Comparison of ENCODE assay signal across 10 cellular contexts in the genomic region with DNA sequence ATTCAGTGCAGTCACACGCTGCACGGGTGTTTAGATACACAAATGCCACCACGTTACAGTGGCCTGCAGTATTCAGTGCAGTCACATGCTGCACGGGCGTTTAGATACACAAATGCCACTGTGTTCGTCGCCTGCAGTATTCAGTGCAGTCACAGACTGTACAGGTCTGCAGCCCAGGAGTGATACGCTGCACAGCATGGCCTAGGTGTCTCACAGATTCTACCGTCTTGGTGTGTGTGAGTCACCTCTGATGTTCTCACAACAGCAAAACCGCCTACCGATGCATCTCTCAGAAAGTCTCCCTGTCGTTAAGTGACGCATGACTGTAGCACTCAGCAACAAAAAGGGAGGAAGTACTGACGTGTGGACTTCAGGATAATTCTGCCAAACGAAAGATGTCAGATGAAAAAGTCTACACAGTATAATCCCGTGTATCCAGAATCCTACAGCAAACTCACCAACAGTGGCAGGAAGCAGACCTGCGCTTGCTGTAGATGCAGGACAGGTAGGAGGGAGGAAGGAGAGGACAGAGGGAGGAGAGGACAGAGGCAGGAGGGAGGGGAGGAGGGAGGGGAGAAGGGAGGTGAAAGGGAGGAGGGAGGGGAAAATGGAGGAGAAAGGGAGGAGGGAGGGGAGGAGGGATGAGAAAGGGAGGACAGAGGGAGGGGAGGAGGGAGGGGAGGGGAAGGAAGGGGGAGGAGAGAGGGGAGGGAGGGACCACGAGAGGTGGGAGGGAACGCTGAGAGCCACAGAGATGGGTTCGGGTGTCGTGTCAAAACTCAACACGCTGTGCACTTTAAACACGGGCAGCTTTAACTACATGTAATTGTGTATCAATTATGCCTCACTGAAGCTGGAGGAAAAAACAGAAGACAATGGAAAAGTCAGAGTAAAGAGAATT. TPM values are rescaled to one million over a fixed set of nuclear protein-coding genes. Genes with fewer than 3 reads are reported as not detected.
DNase-seq lines count a peak whose midpoint lies in the region; ATAC-seq and TF ChIP-seq lines count a peak whose summit lies in the region.
"Had no signal": no experiment of that assay in that cellular context is flagged by ENCODE, and none has a peak within 500 bp of the region (broad histone marks: within the 10 kb centered on the region; RNA-seq: fewer than 3 reads in every experiment).

No MANE protein-coding gene starts in this region.

- intact Hi-C loops in activated CD4-positive, alpha-beta T cell treated with anti-CD3 and anti-CD28 coated beads, Interleukin-2, amount 10 ng/mL, durations not matched to agents 24 days and 14 days (cut with micrococcal nuclease): no loop called here

- no peak for ATAC-seq in GM19023 (IDR thresholded peaks at IDR 0.05; ENCODE audit: unreplicated experiment)
- no peak for ATAC-seq in HG03460 (IDR thresholded peaks at IDR 0.05; ENCODE audit: unreplicated experiment)

- H3K27me3 Mint-ChIP-seq in activated CD4-positive, alpha-beta T cell treated with anti-CD3 and anti-CD28 coated beads, Interleukin-2, amount 10 ng/mL, durations not matched to agents 24 days and 14 days: peaks cover 19% of the 10 kb centered on the region

- H3K9me3 Mint-ChIP-seq in activated CD4-positive, alpha-beta T cell treated with anti-CD3 and anti-CD28 coated beads, Interleukin-2, amount 10 ng/mL, durations not matched to agents 24 days and 14 days: peaks cover 5% of the 10 kb centered on the region

- DNase-seq in NCI-H460 (ENCODE audit: extremely low read depth, low read depth) (peak; percentile 14), coronary artery (ENCODE audit: low spot score) (peak; percentile 41), kidney glomerular epithelial cell (lab: John Stamatoyannopoulos, UW) (no peak), NCI-H510A treated with DMSO at 0.1 percent for 48 hours (lab: John Stamatoyannopoulos, UW) (no peak)
- DNase-seq in activated CD4-positive, alpha-beta T cell treated with anti-CD3 and anti-CD28 coated beads, Interleukin-2, amount 10 ng/mL, durations not matched to agents 24 days and 14 days: peak; percentile 75
- DNase-seq in stimulated activated CD4-positive, alpha-beta T cell treated with anti-CD3 and anti-CD28 coated beads, TNF-alpha, amount 100 ng/mL, for 24 hours (ENCODE audit: low read depth in 3 of 3): peak in 2 of 3 experiments; percentile 38 to 50
- DNase-seq: mesendoderm, NCI-H69 had no signal

- H3K27ac Mint-ChIP-seq in activated CD4-positive, alpha-beta T cell treated with anti-CD3 and anti-CD28 coated beads, Interleukin-2, amount 10 ng/mL, durations not matched to agents 24 days and 14 days: peak overlapping the region; percentile 88

- no peak overlapping the region for H3K4me3 ChIP-seq in coronary artery

- H3K4me3 Mint-ChIP-seq in activated CD4-positive, alpha-beta T cell treated with anti-CD3 and anti-CD28 coated beads, Interleukin-2, amount 10 ng/mL, durations not matched to agents 24 days and 14 days: peak overlapping the region; percentile 63

- no peak for TF ChIP-seq CTCF in coronary artery (IDR thresholded peaks at IDR 0.05)

- no peak overlapping the region for H3K27ac ChIP-seq in coronary artery

- H3K36me3 Mint-ChIP-seq in activated CD4-positive, alpha-beta T cell treated with anti-CD3 and anti-CD28 coated beads, Interleukin-2, amount 10 ng/mL, durations not matched to agents 24 days and 14 days (ENCODE audit: low read depth): no peaks in the 10 kb centered on the region

- H3K4me1 Mint-ChIP-seq in activated CD4-positive, alpha-beta T cell treated with anti-CD3 and anti-CD28 coated beads, Interleukin-2, amount 10 ng/mL, durations not matched to agents 24 days and 14 days: peaks cover 3% of the 10 kb centered on the region

RNA-seq across cellular contexts. Expression of a gene that starts 36.3 kb away (rescaled TPM):
- 24.1 and 24.2 TPM in 2 replicates for total RNA-seq in NCI-H460 (2014; rRNA removed; shearing (Covaris generic))
- polyA plus RNA-seq in NCI-H460 (2014; cell fraction: nucleus; rRNA removed): 16.9 and 24.5 TPM in 2 replicates
- total RNA-seq in activated CD4-positive, alpha-beta T cell treated with anti-CD3 and anti-CD28 coated beads, Interleukin-2, amount 10 ng/mL, durations not matched to agents 24 days and 14 days: 7.5 and 9.7 TPM in 2 replicates

Comparison
In these comparisons a context has a peak if more than half of its experiments do, and no peak if none do; other contexts are left out.
1. DNase-seq: peak in NCI-H460 (single experiment), activated CD4-positive, alpha-beta T cell treated with anti-CD3 and anti-CD28 coated beads, Interleukin-2, amount 10 ng/mL, durations not matched to agents 24 days and 14 days (single experiment), coronary artery (single experiment) and stimulated activated CD4-positive, alpha-beta T cell treated with anti-CD3 and anti-CD28 coated beads, TNF-alpha, amount 100 ng/mL, for 24 hours (2 of 3); none in kidney glomerular epithelial cell (single experiment) and NCI-H510A treated with DMSO at 0.1 percent for 48 hours (single experiment).